In genomic region chr21:41432567-41433460, GRCh38 we compare ENCODE assay signal across 18 cellular contexts. TPM values are rescaled to one million over a fixed set of nuclear protein-coding genes. Genes with fewer than 3 reads are reported as not detected.
A peak's percentile ranks its signal among the peaks of the same experiment; 100 is the strongest.
DNase-seq lines count a peak whose midpoint lies in the region; ATAC-seq and TF ChIP-seq lines count a peak whose summit lies in the region.
"Had no signal": no experiment of that assay in that cellular context is flagged by ENCODE, and none has a peak within 500 bp of the region (broad histone marks: within the 10 kb centered on the region; RNA-seq: fewer than 3 reads in every experiment).

No MANE protein-coding gene starts in this region.

- H3K9me3 ChIP-seq in right atrium auricular region (peaks cover 0 to 6% of the 10 kb centered on the region in 2 donors), heart right ventricle (peaks cover 0 to 17% (median 0%) of the 10 kb centered on the region in 11 donors), OCI-LY7 (ENCODE audit: low read length) (peaks cover 20% of the 10 kb centered on the region; the same call in 1 of the 2 replicates), MG63 (peaks cover 7% of the 10 kb centered on the region), upper lobe of left lung (no peaks in the 10 kb centered on the region)
- H3K9me3 ChIP-seq: ovary, right lobe of liver had no signal

- H3K36me3 Mint-ChIP-seq in nephron progenitor cell (ENCODE audit: low read depth), result no peaks in the 10 kb centered on the region

- POLR2A ChIA-PET in OCI-LY7 (lab: Charles Lee), result interaction anchor here (0.9 to 1.5 kb wide), 5 partner anchors 11 to 60 kb away, joined by 3 to 4 read pairs (median 3); no protein-coding TSS in a partner anchor

- no peaks in the 10 kb centered on the region for H3K9me2 ChIP-seq in OCI-LY7 (ENCODE audit: insufficient read depth, low read length)

- peak overlapping the region; percentile 55; the same call in 1 of the 2 replicates for H3K4me2 ChIP-seq in OCI-LY7 (ENCODE audit: low read length)

- no peak overlapping the region for H3K27ac ChIP-seq in right atrium auricular region
- no peak overlapping the region for H3K27ac ChIP-seq in heart right ventricle
- peak overlapping the region; percentile 46 for H3K27ac ChIP-seq in OCI-LY7 (ENCODE audit: low read depth, low read length, poor library complexity, severe bottlenecking)
- H3K27ac ChIP-seq in upper lobe of left lung, result no peak overlapping the region
- H3K27ac ChIP-seq: ovary, right lobe of liver had no signal

- DNase-seq in right atrium auricular region (ENCODE audit: low spot score) (peak; percentile 38), heart right ventricle (no peak), OCI-LY7 (ENCODE audit: low spot score) (no peak), nephron progenitor cell (no peak), MG63 (no peak), upper lobe of left lung (no peak), SW480 (ENCODE audit: low spot score) (no peak)
- DNase-seq: activated CD4-positive, CD25-positive, alpha-beta regulatory T cell treated with anti-CD3 and anti-CD28 coated beads, Interleukin-2, amount 50 U/mL, for 72 hours; activated gamma-delta T cell treated with Interleukin-2 at 50 U/mL for 16 hours; activated T-cell treated with anti-CD3 and anti-CD28 coated beads for 4 hours; DMS153; KG1; mammary epithelial cell; ovary; right lobe of liver; stimulated activated CD4-positive, alpha-beta T cell treated with anti-CD3 and anti-CD28 coated beads, Interleukin-15, amount 100 ng/mL, for 24 hours had no signal

- H3K4me1 ChIP-seq in right atrium auricular region (no peaks in the 10 kb centered on the region), heart right ventricle (peaks cover 0 to 21% (median 1%) of the 10 kb centered on the region in 9 donors), OCI-LY7 (ENCODE audit: insufficient read depth, low read length, poor library complexity, severe bottlenecking) (peaks cover 42% of the 10 kb centered on the region), upper lobe of left lung (peaks cover 0 to 4% (median 0%) of the 10 kb centered on the region in 4 donors)
- H3K4me1 ChIP-seq: right lobe of liver had no signal

- H3K27ac Mint-ChIP-seq in nephron progenitor cell, result peak overlapping the region; percentile 91
- H3K27ac Mint-ChIP-seq: CD8-positive, alpha-beta T cell; dendritic cell treated with granulocyte-macrophage colony-stimulating factor and Interleukin-4, amounts not matched to agents 40 ng/mL and 50 ng/mL, for 4 days had no signal

- no TSS peak for BruUV-seq in OCI-LY7 (replicated peaks; lab: Mats Ljungman, UMichigan)

- no peak overlapping the region for H2AFZ ChIP-seq in OCI-LY7 (ENCODE audit: low read length)

- H3K36me3 ChIP-seq in right atrium auricular region (peaks cover 46% of the 10 kb centered on the region), heart right ventricle (peaks cover 0 to 100% (median 59%) of the 10 kb centered on the region in 9 donors), OCI-LY7 (ENCODE audit: insufficient read depth, low read length) (peaks cover 37% of the 10 kb centered on the region), MG63 (peaks cover 29% of the 10 kb centered on the region), upper lobe of left lung (peaks cover 6 to 79% (median 39%) of the 10 kb centered on the region in 4 donors)
- H3K36me3 ChIP-seq: ovary had no signal

- peaks cover 32% of the 10 kb centered on the region for H3K27me3 Mint-ChIP-seq in nephron progenitor cell (ENCODE audit: low read depth, poor library complexity)

- no peak for TF ChIP-seq POLR2A in upper lobe of left lung (IDR thresholded peaks at IDR 0.05)

- CTCF ChIA-PET in OCI-LY7 (lab: Charles Lee; ENCODE audit: unreplicated experiment), result interaction anchor here (0.8 kb wide), 1 partner anchor 113 kb away, joined by 8 read pairs; no protein-coding TSS in a partner anchor

- H3K4me1 Mint-ChIP-seq in nephron progenitor cell, result no peaks in the 10 kb centered on the region

- WGBS in heart right ventricle, 2 donors, result 78 to 96% methylated on average over 10 of the region's 10 CpGs
- WGBS in upper lobe of left lung, 2 donors, result 75 to 85% methylated on average over 10 of the region's 10 CpGs

- TF ChIP-seq CTCF in right atrium auricular region (IDR thresholded peaks at IDR 0.05) (no peak), heart right ventricle (IDR thresholded peaks at IDR 0.05) (no peak), OCI-LY7 (conservative IDR thresholded peaks at IDR 0.05; ENCODE audit: low read length) (no peak), nephron progenitor cell (IDR thresholded peaks at IDR 0.05) (no peak), upper lobe of left lung (IDR thresholded peaks at IDR 0.05) (no peak)

- no peak overlapping the region for H3K4me3 ChIP-seq in right atrium auricular region
- H3K4me3 ChIP-seq in heart right ventricle, result no peak overlapping the region
- no peak overlapping the region for H3K4me3 ChIP-seq in OCI-LY7 (ENCODE audit: low read depth, low read length, poor library complexity, severe bottlenecking)
- H3K4me3 ChIP-seq in MG63, result no peak overlapping the region
- no peak overlapping the region for H3K4me3 ChIP-seq in upper lobe of left lung
- H3K4me3 ChIP-seq: ovary, right lobe of liver had no signal

- no peak for ATAC-seq in heart right ventricle
- no peak for ATAC-seq in upper lobe of left lung (ENCODE audit: low FRiP score in 2 of 2)
- ATAC-seq: CD8-positive, alpha-beta T cell had no signal

- no peak for TF ChIP-seq EP300 in upper lobe of left lung (IDR thresholded peaks at IDR 0.05)

- H3K4me3 Mint-ChIP-seq in nephron progenitor cell, result no peak overlapping the region
- H3K4me3 Mint-ChIP-seq: CD8-positive, alpha-beta T cell; dendritic cell treated with granulocyte-macrophage colony-stimulating factor and Interleukin-4, amounts not matched to agents 40 ng/mL and 50 ng/mL, for 4 days had no signal

- no peaks in the 10 kb centered on the region for H3K27me3 ChIP-seq in right atrium auricular region
- peaks cover 0 to under 1% (median 0%) of the 10 kb centered on the region in 7 donors for H3K27me3 ChIP-seq in heart right ventricle
- H3K27me3 ChIP-seq in MG63, result no peaks in the 10 kb centered on the region; the same call in 1 of the 2 replicates
- no peaks in the 10 kb centered on the region for H3K27me3 ChIP-seq in upper lobe of left lung
- H3K27me3 ChIP-seq: ovary, right lobe of liver had no signal

- H3K79me2 ChIP-seq in OCI-LY7 (ENCODE audit: insufficient read depth, low read depth, low read length), result no peaks in the 10 kb centered on the region

- H3K9me3 Mint-ChIP-seq in nephron progenitor cell, result peaks cover 13% of the 10 kb centered on the region

- H4K20me1 ChIP-seq in OCI-LY7 (ENCODE audit: insufficient read depth, low read length), result no peaks in the 10 kb centered on the region

- intact Hi-C loops in heart right ventricle (cut with DNase I) (no loop called here), OCI-LY7 (cut with micrococcal nuclease; ENCODE audit: unreplicated experiment) (no loop called here)

RNA-seq across cellular contexts. Expression of gene MX1, which starts 6.8 kb away (rescaled TPM):
- total RNA-seq in right atrium auricular region (1 to 10 TPM; 6.9 to 8.5 TPM), heart right ventricle (10 to 100 TPM; 11.1 to 50.0 (median 20.1) TPM), OCI-LY7 (2022) (23.9 and 25.1 TPM in 2 replicates), upper lobe of left lung (100 to 1,000 TPM in 1 of 6 donors, 10 to 100 TPM in 5; 38.3 to 159 (median 89.0) TPM)
- 10 to 100 TPM in 1 of 2 donors, 1 to 10 TPM in 1; 5.4 to 14.0 TPM for polyA plus RNA-seq in heart right ventricle
- total RNA-seq in OCI-LY7 (2014; rRNA removed; shearing (Covaris generic)), result 24.4 and 24.7 TPM in 2 replicates
- total RNA-seq in MG63 (2014; rRNA removed; shearing (Covaris generic); ENCODE audit: low replicate concordance), result 18.0 and 18.3 TPM in 2 replicates
